1 cellular context compared by ENCODE assay signal in the genomic region with DNA sequence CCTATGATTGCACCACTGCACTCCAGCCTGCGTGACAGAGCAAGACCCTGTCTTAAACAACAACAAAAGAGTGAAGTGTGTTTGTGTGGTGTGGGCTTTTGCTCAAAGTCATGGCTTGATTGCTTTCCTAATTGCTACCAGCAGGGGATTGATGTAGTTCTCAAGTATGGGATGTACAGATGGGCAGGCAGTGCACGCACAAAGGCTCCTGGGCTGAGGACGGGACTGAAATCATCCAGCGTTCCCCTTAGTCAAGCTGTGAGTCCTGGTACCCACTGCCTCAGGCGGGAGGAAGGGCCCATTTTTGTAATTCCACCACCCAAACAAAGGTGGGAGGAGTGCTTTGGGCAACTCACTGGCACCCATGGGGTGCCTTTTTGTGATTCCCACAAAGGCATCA.
TF ChIP-seq lines count a peak whose summit lies in the region.

No MANE protein-coding gene starts in this region.

TF ChIP-seq in GM23338, 12 proteins besides CTCF, POLR2A, EP300 and RAD21 (continued from another document):
- no peak for TF ChIP-seq ZNF462 (CRISPR knock-in tag; IDR thresholded peaks at IDR 0.05)
- TF ChIP-seq POLR2AphosphoS5 (IDR thresholded peaks at IDR 0.05; ENCODE audit: low read depth) = no peak
- TF ChIP-seq CREB1 (CRISPR knock-in tag; IDR thresholded peaks at IDR 0.05; ENCODE audit: low read depth) = no peak
